1 cellular context compared by ENCODE assay signal in genomic region chr2:45643543-45644542, GRCh38.
A peak's percentile ranks its signal among the peaks of the same experiment; 100 is the strongest.
TF ChIP-seq lines count a peak whose summit lies in the region.

No MANE protein-coding gene starts in this region.

TF ChIP-seq in HEK293, 187 proteins besides CTCF, POLR2A, EP300 and RAD21 (continued from another document):
- TF ChIP-seq ZNF704 (tag by site-specific recombination; IDR thresholded peaks at IDR 0.05) (no peak), ZNF2 (tag by site-specific recombination; IDR thresholded peaks at IDR 0.05) (0 out of 2 replicates have a peak, but pooled peaks have one; percentile 47), HOXA7 (CRISPR knock-in tag; IDR thresholded peaks at IDR 0.05; ENCODE audit: borderline replicate concordance) (no peak), ZFHX2 (tag by site-specific recombination; conservative IDR thresholded peaks at IDR 0.05) (peak; percentile 73), PRDM10 (tag by site-specific recombination; IDR thresholded peaks at IDR 0.05) (no peak)
